29 cellular contexts compared by ENCODE assay signal in genomic region chr14:33056213-33056612, GRCh38.
"Had no signal": no experiment of that assay in that cellular context is flagged by ENCODE, and none has a peak within 500 bp of the region (broad histone marks: within the 10 kb centered on the region; RNA-seq: fewer than 3 reads in every experiment).

No MANE protein-coding gene starts in this region.

- H3K36me3 ChIP-seq: adrenal gland, esophagus muscularis mucosa, gastrocnemius medialis, heart left ventricle had no signal

- FAIRE-seq: colon had no signal

- H3K27me3 ChIP-seq: adrenal gland, body of pancreas, esophagus muscularis mucosa, gastrocnemius medialis, heart left ventricle had no signal

- DNase-seq: activated CD4-positive, alpha-beta memory T cell treated with anti-CD3 and anti-CD28 coated beads for 36 hours; activated CD4-positive, alpha-beta T cell treated with anti-CD3 and anti-CD28 coated beads for 36 hours; activated CD4-positive, alpha-beta T cell treated with anti-CD3 and anti-CD28 coated beads, Interleukin-2, amount 10 ng/mL, durations not matched to agents 24 days and 14 days; activated CD4-positive, CD25-positive, alpha-beta regulatory T cell; activated CD4-positive, CD25-positive, alpha-beta regulatory T cell treated with anti-CD3 and anti-CD28 coated beads, Interleukin-2, amount 50 U/mL, for 72 hours; activated CD8-positive, alpha-beta memory T cell treated with anti-CD3 and anti-CD28 coated beads, Interleukin-2, amount 10 ng/mL, durations not matched to agents 7 days and 5 days; activated CD8-positive, alpha-beta memory T cell treated with anti-CD3 and anti-CD28 coated beads, Interleukin-2, amount 50 U/mL, for 4 hours; activated CD8-positive, alpha-beta T cell treated with anti-CD3 and anti-CD28 coated beads, Interleukin-2, amount 10 ng/mL, durations not matched to agents 7 days and 5 days; activated effector memory CD4-positive, alpha-beta T cell treated with anti-CD3 and anti-CD28 coated beads, Interleukin-2, amount 50 U/mL, for 16 hours; activated naive CD4-positive, alpha-beta T cell treated with anti-CD3 and anti-CD28 coated beads for 36 hours; activated naive CD8-positive, alpha-beta T cell treated with anti-CD3 and anti-CD28 coated beads for 36 hours; activated naive CD8-positive, alpha-beta T cell treated with anti-CD3 and anti-CD28 coated beads, Interleukin-2, amount 50 U/mL, for 24 hours; activated T-cell treated with anti-CD3 and anti-CD28 coated beads, Interleukin-2, amount 50 U/mL, for 1 hour; activated T-cell treated with anti-CD3 and anti-CD28 coated beads, Interleukin-2, amount 50 U/mL, for 48 hours; adrenal gland; amygdala; aorta; body of pancreas; cortex of kidney; dermis blood vessel endothelial cell; effector CD4-positive, alpha-beta T cell; effector memory CD8-positive, alpha-beta T cell; erythroblast; foreskin keratinocyte; gastrocnemius medialis; glutamatergic neuron; heart left ventricle had no signal

- H3K4me3 ChIP-seq: adrenal gland, body of pancreas, esophagus muscularis mucosa, gastrocnemius medialis, heart left ventricle had no signal

- H3K27ac ChIP-seq: adrenal gland, body of pancreas, esophagus muscularis mucosa, foreskin keratinocyte, gastrocnemius medialis, heart left ventricle had no signal

- ATAC-seq: activated CD4-positive, alpha-beta T cell treated with anti-CD3 and anti-CD28 coated beads for 36 hours; activated CD8-positive, alpha-beta memory T cell treated with anti-CD3 and anti-CD28 coated beads, Interleukin-2, amount 10 ng/mL, durations not matched to agents 7 days and 5 days; activated CD8-positive, alpha-beta T cell treated with anti-CD3 and anti-CD28 coated beads, Interleukin-2, amount 10 ng/mL, durations not matched to agents 7 days and 5 days; activated naive CD8-positive, alpha-beta T cell treated with anti-CD3 and anti-CD28 coated beads, Interleukin-2, amount 50 U/mL, for 24 hours; body of pancreas; effector memory CD8-positive, alpha-beta T cell; foreskin keratinocyte; gastrocnemius medialis; heart left ventricle had no signal

- H3K9me3 ChIP-seq: adrenal gland, body of pancreas, esophagus muscularis mucosa, gastrocnemius medialis, heart left ventricle had no signal

- H3K4me1 ChIP-seq: adrenal gland, body of pancreas, esophagus muscularis mucosa, foreskin keratinocyte, gastrocnemius medialis, heart left ventricle had no signal
